ENCODE assay signal across 13 cellular contexts in genomic region chr3:44984335-44984734, GRCh38. TPM values are rescaled to one million over a fixed set of nuclear protein-coding genes. Genes with fewer than 3 reads are reported as not detected.
A peak's percentile ranks its signal among the peaks of the same experiment; 100 is the strongest.
DNase-seq lines count a peak whose midpoint lies in the region; ATAC-seq and TF ChIP-seq lines count a peak whose summit lies in the region.
"Had no signal": no experiment of that assay in that cellular context is flagged by ENCODE, and none has a peak within 500 bp of the region (broad histone marks: within the 10 kb centered on the region; RNA-seq: fewer than 3 reads in every experiment).

No MANE protein-coding gene starts in this region.

- peak overlapping the region in 3 of 5 donors; percentile 78 to 85 (median 78) for H3K27ac ChIP-seq in adrenal gland
- peak overlapping the region; percentile 79 for H3K27ac ChIP-seq in suprapubic skin
- no peak overlapping the region for H3K27ac ChIP-seq in substantia nigra (ENCODE audit: low read depth, low read length, poor library complexity, severe bottlenecking)

- H3K9me3 Mint-ChIP-seq in activated T-cell treated with anti-CD3 and anti-CD28 coated beads, Interleukin-2, amount 50 U/mL, for 24 hours = no peaks in the 10 kb centered on the region
- no peaks in the 10 kb centered on the region for H3K9me3 Mint-ChIP-seq in activated T-cell treated with anti-CD3 and anti-CD28 coated beads, Interleukin-2, amount 50 U/mL, for 4 hours
- H3K9me3 Mint-ChIP-seq: activated naive CD4-positive, alpha-beta T cell treated with anti-CD3 and anti-CD28 coated beads for 36 hours had no signal

- no peak for TF ChIP-seq POLR2A in adrenal gland (IDR thresholded peaks at IDR 0.05)
- TF ChIP-seq POLR2A in suprapubic skin (IDR thresholded peaks at IDR 0.05) = no peak

- H3K9me3 ChIP-seq in adrenal gland (replicated peaks in 1 of 3) = no peaks in the 10 kb centered on the region
- no peaks in the 10 kb centered on the region for H3K9me3 ChIP-seq in suprapubic skin

- no peaks in the 10 kb centered on the region for H3K27me3 ChIP-seq in adrenal gland
- H3K27me3 ChIP-seq in suprapubic skin = no peaks in the 10 kb centered on the region

- no peak for DNase-seq in activated T-cell treated with anti-CD3 and anti-CD28 coated beads, Interleukin-2, amount 50 U/mL, for 24 hours
- no peak for DNase-seq in activated T-cell treated with anti-CD3 and anti-CD28 coated beads, Interleukin-2, amount 50 U/mL, for 4 hours
- peak in 1 of 7 donors; percentile 46 for DNase-seq in adrenal gland
- DNase-seq in suprapubic skin (ENCODE audit: low spot score in 2 of 2) = no peak
- DNase-seq in substantia nigra (lab: John Stamatoyannopoulos, UW) = no peak
- no peak for DNase-seq in NAMALWA (ENCODE audit: low spot score)
- DNase-seq in RPMI8226 = no peak
- DNase-seq: activated naive CD4-positive, alpha-beta T cell treated with anti-CD3 and anti-CD28 coated beads for 36 hours; DMS 273 treated with DMSO at 0.1 percent for 48 hours; kidney glomerular epithelial cell; NCI-H510A treated with DMSO at 0.1 percent for 48 hours; T1000 had no signal

- H3K4me3 Mint-ChIP-seq in activated T-cell treated with anti-CD3 and anti-CD28 coated beads, Interleukin-2, amount 50 U/mL, for 24 hours = no peak overlapping the region
- no peak overlapping the region for H3K4me3 Mint-ChIP-seq in activated T-cell treated with anti-CD3 and anti-CD28 coated beads, Interleukin-2, amount 50 U/mL, for 4 hours
- H3K4me3 Mint-ChIP-seq: activated naive CD4-positive, alpha-beta T cell treated with anti-CD3 and anti-CD28 coated beads for 36 hours had no signal

- 78 to 99% (median 93%) methylated on average over 2 of the region's 2 CpGs for WGBS in adrenal gland, 4 donors
- 100% methylated on average over 2 of the region's 2 CpGs for WGBS in suprapubic skin

- peaks cover 69% of the 10 kb centered on the region for H3K36me3 Mint-ChIP-seq in activated T-cell treated with anti-CD3 and anti-CD28 coated beads, Interleukin-2, amount 50 U/mL, for 24 hours (ENCODE audit: low read depth)
- peaks cover 10% of the 10 kb centered on the region for H3K36me3 Mint-ChIP-seq in activated T-cell treated with anti-CD3 and anti-CD28 coated beads, Interleukin-2, amount 50 U/mL, for 4 hours (ENCODE audit: insufficient read depth)

- peaks cover 74% of the 10 kb centered on the region for H3K4me1 Mint-ChIP-seq in activated T-cell treated with anti-CD3 and anti-CD28 coated beads, Interleukin-2, amount 50 U/mL, for 24 hours (ENCODE audit: low read depth)
- peaks cover 70% of the 10 kb centered on the region for H3K4me1 Mint-ChIP-seq in activated T-cell treated with anti-CD3 and anti-CD28 coated beads, Interleukin-2, amount 50 U/mL, for 4 hours (ENCODE audit: low read depth)

- peaks cover 43 to 72% of the 10 kb centered on the region in 2 donors for H3K4me1 ChIP-seq in adrenal gland (replicated peaks in 1 of 2)
- H3K4me1 ChIP-seq in suprapubic skin = peaks cover 62% of the 10 kb centered on the region

- H3K36me3 ChIP-seq in adrenal gland (replicated peaks in 1 of 2) (no peaks in the 10 kb centered on the region), suprapubic skin (peaks cover under 1% of the 10 kb centered on the region)

- no peaks in the 10 kb centered on the region for H3K27me3 Mint-ChIP-seq in activated T-cell treated with anti-CD3 and anti-CD28 coated beads, Interleukin-2, amount 50 U/mL, for 24 hours
- H3K27me3 Mint-ChIP-seq in activated T-cell treated with anti-CD3 and anti-CD28 coated beads, Interleukin-2, amount 50 U/mL, for 4 hours (ENCODE audit: low read depth) = no peaks in the 10 kb centered on the region

- no peak for TF ChIP-seq EP300 in suprapubic skin (IDR thresholded peaks at IDR 0.05)

- no peak for ATAC-seq in activated T-cell treated with anti-CD3 and anti-CD28 coated beads, Interleukin-2, amount 50 U/mL, for 4 hours
- peak; percentile 77 for ATAC-seq in HG03175 (IDR thresholded peaks at IDR 0.05; ENCODE audit: unreplicated experiment)

- no peak for TF ChIP-seq CTCF in adrenal gland (IDR thresholded peaks at IDR 0.05)
- no peak for TF ChIP-seq CTCF in suprapubic skin (IDR thresholded peaks at IDR 0.05)

- peak overlapping the region; percentile 29 for H3K27ac Mint-ChIP-seq in activated T-cell treated with anti-CD3 and anti-CD28 coated beads, Interleukin-2, amount 50 U/mL, for 24 hours
- H3K27ac Mint-ChIP-seq: activated naive CD4-positive, alpha-beta T cell treated with anti-CD3 and anti-CD28 coated beads for 36 hours had no signal

- intact Hi-C loops in adrenal gland (cut with DNase I) = no loop called here

- H3K4me3 ChIP-seq in adrenal gland (no peak overlapping the region), suprapubic skin (no peak overlapping the region)

RNA-seq across cellular contexts. Expression of gene EXOSC7, which starts 8.3 kb away (rescaled TPM):
- total RNA-seq in activated T-cell treated with anti-CD3 and anti-CD28 coated beads, Interleukin-2, amount 50 U/mL, for 4 hours = 10 to 100 TPM; 75.4 to 88.8 (median 83.4) TPM
- total RNA-seq in adrenal gland = 100 to 1,000 TPM in 4 of 8 donors, 10 to 100 TPM in 4; 72.9 to 214 (median 97.7) TPM
- 10 to 100 TPM; 68.9 to 80.2 (median 73.4) TPM for polyA plus RNA-seq in adrenal gland
- 100 to 1,000 TPM in 1 of 4 donors, 10 to 100 TPM in 3; 72.1 to 216 (median 88.7) TPM for total RNA-seq in suprapubic skin

RNA-seq across cellular contexts. Expression of gene ZDHHC3, which starts 8.4 kb away (rescaled TPM):
- total RNA-seq in activated T-cell treated with anti-CD3 and anti-CD28 coated beads, Interleukin-2, amount 50 U/mL, for 4 hours = 10 to 100 TPM; 33.6 to 44.5 (median 34.6) TPM
- total RNA-seq in adrenal gland (100 to 1,000 TPM in 4 of 8 donors, 10 to 100 TPM in 4; 80.1 to 143 (median 99.2) TPM), suprapubic skin (100 to 1,000 TPM; 143 to 311 (median 175) TPM)
- polyA plus RNA-seq in adrenal gland = 100 to 1,000 TPM in 1 of 3 donors, 10 to 100 TPM in 2; 30.1 to 148 (median 34.7) TPM

RNA-seq across cellular contexts. Expression of gene CLEC3B, which starts 41.8 kb away (rescaled TPM):
- under 1 TPM; 0.30 to 0.40 (median 0.38) TPM for total RNA-seq in activated T-cell treated with anti-CD3 and anti-CD28 coated beads, Interleukin-2, amount 50 U/mL, for 4 hours
- total RNA-seq in adrenal gland (100 to 1,000 TPM in 3 of 8 donors, 10 to 100 TPM in 5; 20.7 to 110 (median 73.1) TPM), suprapubic skin (10 to 100 TPM; 27.4 to 42.3 (median 29.3) TPM)
- 100 to 1,000 TPM in 2 of 3 donors, 1 to 10 TPM in 1; 5.1 to 251 (median 177) TPM for polyA plus RNA-seq in adrenal gland
- total RNA-seq: activated naive CD4-positive, alpha-beta T cell treated with anti-CD3 and anti-CD28 coated beads for 36 hours had no signal

Comparison
In these comparisons a context has a peak if more than half of its experiments do, and no peak if none do; other contexts are left out.
1. RNA of gene CLEC3B, which starts 41.8 kb away (total RNA-seq): 20.7 to 110 TPM in adrenal gland and 27.4 to 42.3 TPM in suprapubic skin; 0.30 to 0.40 TPM in activated T-cell treated with anti-CD3 and anti-CD28 coated beads, Interleukin-2, amount 50 U/mL, for 4 hours; every median in the first group is over 10 times any median in the second.